Comparison of ENCODE assay signal across 1 cellular context in genomic region chr3:43641306-43642114, GRCh38.
TF ChIP-seq lines count a peak whose summit lies in the region.

No MANE protein-coding gene starts in this region.

TF ChIP-seq in K562, 482 proteins besides CTCF, POLR2A, EP300 and RAD21 (continued from another document):
- TF ChIP-seq MYC (IDR thresholded peaks at IDR 0.05; ENCODE audit: low read depth, low read length) (no peak), MYC (CRISPR knock-in tag; IDR thresholded peaks at IDR 0.05; ENCODE audit: borderline replicate concordance, low read depth) (no peak), ZNF75A (CRISPR knock-in tag; IDR thresholded peaks at IDR 0.05) (no peak), POU5F1 (IDR thresholded peaks at IDR 0.05; ENCODE audit: borderline replicate concordance, low read depth, low read length, partially characterized antibody) (no peak), CTBP1 (IDR thresholded peaks at IDR 0.05; ENCODE audit: borderline replicate concordance) (no peak), ERF (CRISPR knock-in tag; IDR thresholded peaks at IDR 0.05) (no peak), RAD51 (IDR thresholded peaks at IDR 0.05; ENCODE audit: borderline replicate concordance, low read depth) (no peak), CEBPG (CRISPR knock-in tag; IDR thresholded peaks at IDR 0.05) (0 out of 2 replicates have a peak, but pooled peaks have one; percentile 40), CEBPG (tag; conservative IDR thresholded peaks at IDR 0.05 in 1 of 2, IDR thresholded peaks at IDR 0.05 in 1 of 2) (peak in 1 of 2 experiments; percentile 34; a peak in 1 of 4 replicates), CHD4 (IDR thresholded peaks at IDR 0.05; ENCODE audit: insufficient read depth, insufficient replicate concordance, low read depth, low read length, poor library complexity, severe bottlenecking) (no peak)
